In the genomic region with DNA sequence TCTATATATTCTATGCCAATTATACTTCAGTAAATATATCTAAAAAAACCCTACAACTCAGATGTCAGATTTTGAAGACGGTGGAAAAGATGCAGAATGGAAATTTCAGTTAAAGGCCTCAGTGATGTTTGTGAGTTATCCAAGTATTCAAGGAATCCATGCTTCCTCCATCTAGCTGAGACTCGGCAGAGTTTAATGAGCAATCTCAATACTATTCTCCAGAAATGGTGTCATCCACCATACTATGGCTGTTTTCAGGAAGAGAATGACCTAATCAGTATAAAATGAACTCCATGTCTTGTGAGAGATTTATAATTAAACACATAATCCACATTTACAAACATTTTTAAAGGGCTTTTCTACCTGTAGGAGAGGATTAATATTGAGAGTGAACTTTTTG, we compare ENCODE assay signal across 14 cellular contexts.
DNase-seq lines count a peak whose midpoint lies in the region; ATAC-seq, FAIRE-seq and TF ChIP-seq lines count a peak whose summit lies in the region.
"Had no signal": no experiment of that assay in that cellular context is flagged by ENCODE, and none has a peak within 500 bp of the region (broad histone marks: within the 10 kb centered on the region; RNA-seq: fewer than 3 reads in every experiment).

No MANE protein-coding gene starts in this region.

- H3K27me3 ChIP-seq in left ventricle myocardium inferior (ENCODE audit: low read depth) (no peaks in the 10 kb centered on the region), astrocyte (ENCODE audit: insufficient read depth, low read length) (no peaks in the 10 kb centered on the region), kidney epithelial cell (ENCODE audit: control insufficient read depth, insufficient read depth, low read length) (no peaks in the 10 kb centered on the region), uterus (no peaks in the 10 kb centered on the region), small intestine (ENCODE audit: control insufficient read depth in 2 of 2, insufficient read depth in 2 of 2, low read length in 2 of 2) (no peaks in the 10 kb centered on the region)

- H3K4me1 ChIP-seq in left ventricle myocardium inferior (peaks cover 31% of the 10 kb centered on the region), astrocyte (ENCODE audit: insufficient read depth, low read length) (peaks cover 10% of the 10 kb centered on the region), uterus (no peaks in the 10 kb centered on the region), small intestine (ENCODE audit: control insufficient read depth in 2 of 2, insufficient read depth in 1 of 2, low read depth in 1 of 2, low read length in 1 of 2) (no peaks in the 10 kb centered on the region)

- peak overlapping the region; percentile 98 for H3K27ac Mint-ChIP-seq in astrocyte (ENCODE audit: unreplicated experiment)
- H3K27ac Mint-ChIP-seq: activated T-cell treated with anti-CD3 and anti-CD28 coated beads, Interleukin-2, amount 50 U/mL, for 72 hours had no signal

- no peak for TF ChIP-seq POLR2A in uterus (IDR thresholded peaks at IDR 0.05)

- intact Hi-C loops in left ventricle myocardium inferior (cut with micrococcal nuclease) (loop anchor here (10.0 kb wide), 1 partner anchor 359 kb away; the partner anchor contains the start of gene MIS18BP1), cardiac septum (cut with DNase I) (loop anchor here (2.0 to 5.0 kb wide), 4 partner anchors 67 to 357 kb away; partner anchors contain the start of genes FKBP3, KLHL28, MIS18BP1 and PRPF39), uterus (cut with DNase I; ENCODE audit: low total_unique reads) (loop anchor here (10.0 kb wide), 1 partner anchor 69 kb away; the partner anchor contains the start of genes KLHL28 and TOGARAM1)

- no peaks in the 10 kb centered on the region for H3K36me3 Mint-ChIP-seq in astrocyte (ENCODE audit: low read depth, unreplicated experiment)

- peak overlapping the region; percentile 43 for H3K4me2 ChIP-seq in astrocyte (ENCODE audit: low read length)

- 89 to 100% (median 93%) methylated on average over 2 of the region's 2 CpGs for WGBS in small intestine, 3 donors

- peak overlapping the region; percentile 71 for H3K4me3 Mint-ChIP-seq in astrocyte (ENCODE audit: unreplicated experiment)

- H3K4me1 Mint-ChIP-seq in astrocyte (ENCODE audit: low read depth, unreplicated experiment), result peaks cover 12% of the 10 kb centered on the region

- H3K9me3 Mint-ChIP-seq in astrocyte (ENCODE audit: unreplicated experiment), result peaks cover 6% of the 10 kb centered on the region

- no peaks in the 10 kb centered on the region for H3K27me3 Mint-ChIP-seq in astrocyte (ENCODE audit: low read depth, unreplicated experiment)

- H3K27ac ChIP-seq in left ventricle myocardium inferior (replicated peaks) (peak overlapping the region; percentile 100), astrocyte (ENCODE audit: low read depth, low read length) (peak overlapping the region; percentile 89), uterus (peak overlapping the region; percentile 80 to 99), small intestine (ENCODE audit: low read depth in 1 of 2, low read length in 1 of 2) (no peak overlapping the region)

- H3K9me3 ChIP-seq in left ventricle myocardium inferior (replicated peaks) (peaks cover 3% of the 10 kb centered on the region), astrocyte (ENCODE audit: insufficient read depth, low read depth, low read length) (no peaks in the 10 kb centered on the region), uterus (no peaks in the 10 kb centered on the region), small intestine (ENCODE audit: control insufficient read depth, low read depth) (no peaks in the 10 kb centered on the region)

- DNase-seq in left ventricle myocardium inferior, result no peak
- no peak for DNase-seq in cardiac septum (ENCODE audit: low spot score)
- peak; percentile 87 for DNase-seq in astrocyte (ENCODE audit: low read depth)
- peak; percentile 39 for DNase-seq in kidney epithelial cell (ENCODE audit: low read depth)
- no peak for DNase-seq in uterus
- DNase-seq in small intestine, result no peak
- DNase-seq: activated T-cell treated with anti-CD3 and anti-CD28 coated beads, Interleukin-2, amount 50 U/mL, for 72 hours; GOT3; hippocampal formation; NCI-H2171 treated with DMSO at 0.1 percent for 48 hours; SHP77 had no signal

- H2AFZ ChIP-seq in astrocyte (ENCODE audit: low read depth, low read length), result no peak overlapping the region

- ATAC-seq in HG02642 (IDR thresholded peaks at IDR 0.05; ENCODE audit: poor library complexity, unreplicated experiment) (no peak), GM18870 (IDR thresholded peaks at IDR 0.05; ENCODE audit: unreplicated experiment) (no peak)
- ATAC-seq: activated T-cell treated with anti-CD3 and anti-CD28 coated beads, Interleukin-2, amount 50 U/mL, for 72 hours had no signal

- H3K79me2 ChIP-seq in astrocyte (ENCODE audit: insufficient read depth, low read length), result peaks cover 14% of the 10 kb centered on the region

- peak overlapping the region; percentile 50 for H3K9ac ChIP-seq in astrocyte (ENCODE audit: low read length)

- H3K4me3 ChIP-seq in left ventricle myocardium inferior (no peak overlapping the region), astrocyte (ENCODE audit: insufficient read depth, low read depth, low read length) (no peak overlapping the region), kidney epithelial cell (ENCODE audit: low read depth, low read length) (no peak overlapping the region), uterus (no peak overlapping the region), small intestine (ENCODE audit: low read depth in 1 of 2, low read length in 2 of 2) (no peak overlapping the region)

- TF ChIP-seq CTCF in left ventricle myocardium inferior (IDR thresholded peaks at IDR 0.05; ENCODE audit: borderline replicate concordance) (no peak), astrocyte (IDR thresholded peaks at IDR 0.05; ENCODE audit: insufficient read depth, low read depth, low read length) (no peak), kidney epithelial cell (IDR thresholded peaks at IDR 0.05; ENCODE audit: insufficient read depth, low read length, poor library complexity, severe bottlenecking) (no peak), uterus (IDR thresholded peaks at IDR 0.05) (no peak)

- FAIRE-seq in astrocyte (lab: Jason Lieb, UNC) (peak; percentile 87), small intestine (lab: Jason Lieb, UNC) (no peak)
- FAIRE-seq: G401.6 had no signal

- H3K36me3 ChIP-seq in left ventricle myocardium inferior (no peaks in the 10 kb centered on the region), astrocyte (ENCODE audit: insufficient read depth, low read length) (no peaks in the 10 kb centered on the region), kidney epithelial cell (ENCODE audit: control insufficient read depth, insufficient read depth, low read length) (no peaks in the 10 kb centered on the region), uterus (no peaks in the 10 kb centered on the region), small intestine (ENCODE audit: control insufficient read depth in 2 of 2, insufficient read depth in 2 of 2, low read length in 2 of 2) (no peaks in the 10 kb centered on the region)

- H4K20me1 ChIP-seq in astrocyte (ENCODE audit: insufficient read depth, low read length), result no peaks in the 10 kb centered on the region

Comparison
In these comparisons a context has a peak if more than half of its experiments do, and no peak if none do; other contexts are left out.
1. DNase-seq: peak in astrocyte (single experiment) and kidney epithelial cell (single experiment); none in left ventricle myocardium inferior (single experiment), cardiac septum (single experiment), uterus (0 of 2) and small intestine (single experiment).
2. H3K27ac ChIP-seq: peak in left ventricle myocardium inferior (single experiment), astrocyte (single experiment) and uterus (2 of 2); none in small intestine (0 of 2).